8 cellular contexts compared by ENCODE assay signal in the genomic region with DNA sequence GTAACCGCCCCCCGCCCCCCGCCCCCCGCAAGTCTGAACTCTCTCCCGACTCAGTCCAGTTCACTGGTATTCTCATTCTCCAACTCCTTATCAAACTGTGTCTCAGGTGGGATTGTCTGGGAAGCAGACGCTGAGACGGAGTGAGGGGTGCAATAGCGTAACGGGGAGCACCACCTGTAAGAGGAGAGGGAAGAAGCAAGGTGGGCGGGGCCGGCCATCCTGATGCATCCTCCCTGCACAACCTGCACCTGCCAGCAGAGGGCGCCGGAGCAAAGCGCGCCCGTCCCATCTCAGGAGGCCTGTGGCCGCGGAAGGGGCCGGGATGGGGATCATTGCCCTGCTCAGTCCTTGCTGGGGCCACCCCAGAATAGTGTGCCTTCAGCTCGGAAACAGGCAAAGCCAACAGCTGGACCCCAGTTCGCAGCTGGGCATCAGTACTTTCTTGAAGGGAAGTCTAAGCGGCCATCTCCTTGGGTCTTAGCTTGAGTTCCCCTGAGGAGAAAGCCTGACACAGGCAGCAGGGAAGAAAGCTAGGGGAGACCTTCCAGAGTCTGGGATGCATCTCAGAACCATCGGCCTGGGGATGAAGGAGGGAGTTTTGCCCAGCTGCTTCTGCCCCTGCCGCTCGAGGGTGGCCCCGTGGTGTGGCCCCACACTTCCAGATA.
DNase-seq lines count a peak whose midpoint lies in the region; ATAC-seq and TF ChIP-seq lines count a peak whose summit lies in the region.

No MANE protein-coding gene starts in this region.

- intact Hi-C loops in CD14-positive monocyte (cut with micrococcal nuclease) (no loop called here), mammary epithelial cell (cut with micrococcal nuclease) (loop anchor here (5.0 kb wide), 1 partner anchor 735 kb away; no protein-coding TSS in a partner anchor)

- CTCF ChIA-PET in mammary epithelial cell (lab: Charles Lee; ENCODE audit: low non-redundant PET), result interaction anchor here (0.5 kb wide), 1 partner anchor 233 kb away, joined by 3 read pairs; no protein-coding TSS in a partner anchor

- ATAC-seq in GM19467 (IDR thresholded peaks at IDR 0.05; ENCODE audit: unreplicated experiment), result peak; percentile 52

- H3K4me1 ChIP-seq in MM.1S (ENCODE audit: low read length) (no peaks in the 10 kb centered on the region), mammary epithelial cell (ENCODE audit: insufficient read depth, low read length) (peaks cover 7% of the 10 kb centered on the region), liver (ENCODE audit: control insufficient read depth in 4 of 4, insufficient read depth in 4 of 4, low read length in 3 of 4) (no peaks in the 10 kb centered on the region)

- H3F3A ChIP-seq in MM.1S (ENCODE audit: insufficient read depth, low read length), result no peaks in the 10 kb centered on the region

- peaks cover 36 to 43% (median 39%) of the 10 kb centered on the region in 3 donors for H3K27me3 Mint-ChIP-seq in CD14-positive monocyte (ENCODE audit: low read depth in 3 of 3)

- no peaks in the 10 kb centered on the region for H3K36me3 Mint-ChIP-seq in CD14-positive monocyte

- no TSS peak for BruUV-seq in mammary epithelial cell (replicated peaks; lab: Mats Ljungman, UMichigan)

- H3K4me3 Mint-ChIP-seq in CD14-positive monocyte, result peak overlapping the region in 1 of 2 donors; percentile 50

- H3K4me1 Mint-ChIP-seq in CD14-positive monocyte, result peaks cover 2% of the 10 kb centered on the region

- TF ChIP-seq CTCF in CD14-positive monocyte (IDR thresholded peaks at IDR 0.05) (peak; percentile 95), MM.1S (IDR thresholded peaks at IDR 0.05; ENCODE audit: low read length) (peak; percentile 95), VCaP (conservative IDR thresholded peaks at IDR 0.05) (peak; percentile 90), mammary epithelial cell (conservative IDR thresholded peaks at IDR 0.05 in 1 of 2, IDR thresholded peaks at IDR 0.05 in 1 of 2; ENCODE audit: extremely low read depth in 1 of 2, insufficient read depth in 1 of 2, low read depth in 1 of 2, low read length in 2 of 2) (peak; percentile 96 to 97), liver (IDR thresholded peaks at IDR 0.05; ENCODE audit: low read depth, low read length, missing input control) (peak; percentile 81)

- H3K9me3 ChIP-seq in MM.1S (replicated peaks; ENCODE audit: insufficient read depth, low read length), result no peaks in the 10 kb centered on the region
- H3K9me3 ChIP-seq in mammary epithelial cell (replicated peaks; ENCODE audit: insufficient read depth, low read length), result no peaks in the 10 kb centered on the region
- no peaks in the 10 kb centered on the region for H3K9me3 ChIP-seq in liver (ENCODE audit: control insufficient read depth in 4 of 4, low read length in 3 of 4)

- peak overlapping the region; percentile 34; the same call in 1 of the 2 replicates for H3K4me2 ChIP-seq in MM.1S (ENCODE audit: low read depth, low read length)
- H3K4me2 ChIP-seq in mammary epithelial cell (ENCODE audit: insufficient read depth, low read depth, low read length), result peak overlapping the region; percentile 42

- 18% methylated on average over 15 of the region's 26 CpGs for WGBS in mammary epithelial cell (ENCODE audit: low coverage, missing lambda C conversion rate)
- WGBS in liver, result 34% methylated on average over 26 of the region's 26 CpGs

- H2AFZ ChIP-seq in MM.1S (ENCODE audit: low read length) (no peak overlapping the region), mammary epithelial cell (ENCODE audit: low read depth, low read length) (no peak overlapping the region)

- H3K9me2 ChIP-seq in MM.1S (replicated peaks; ENCODE audit: insufficient read depth, low read length), result no peaks in the 10 kb centered on the region

- dilution Hi-C loops in mammary epithelial cell (cut with HindIII; ENCODE audit: low sequenced_read_pairs), result loop anchor here (25.0 kb wide), 1 partner anchor 235 kb away; no protein-coding TSS in a partner anchor

- H3K27ac ChIP-seq in MM.1S (ENCODE audit: low read length) (no peak overlapping the region), VCaP (no peak overlapping the region), mammary epithelial cell (ENCODE audit: insufficient read depth, low read depth, low read length) (no peak overlapping the region), liver (ENCODE audit: low read depth in 1 of 2, low read length in 2 of 2) (no peak overlapping the region)

- peak; percentile 64 for DNase-seq in CD14-positive monocyte (ENCODE audit: low spot score)
- DNase-seq in MM.1S, result peak; percentile 45
- DNase-seq in mammary epithelial cell, result peak; percentile 56
- peak; percentile 12 to 26 for DNase-seq in stimulated activated CD8-positive, alpha-beta memory T cell treated with anti-CD3 and anti-CD28 coated beads, Interleukin-2, amount 100 ng/mL, for 1 hour (ENCODE audit: low read depth in 2 of 2)
- no peak for DNase-seq in pons (ENCODE audit: low spot score)

- TF ChIP-seq RAD21 in liver (IDR thresholded peaks at IDR 0.05), result peak; percentile 32 to 70

- H4K20me1 ChIP-seq in MM.1S (ENCODE audit: insufficient read depth, low read length), result no peaks in the 10 kb centered on the region
- no peaks in the 10 kb centered on the region for H4K20me1 ChIP-seq in mammary epithelial cell (ENCODE audit: insufficient read depth, low read length)

- H3K79me2 ChIP-seq in MM.1S (ENCODE audit: low read length) (no peaks in the 10 kb centered on the region), mammary epithelial cell (ENCODE audit: insufficient read depth, low read length) (no peaks in the 10 kb centered on the region)

- H3K27me3 ChIP-seq in MM.1S (replicated peaks; ENCODE audit: insufficient read depth, low read length), result peaks cover 28% of the 10 kb centered on the region
- H3K27me3 ChIP-seq in mammary epithelial cell (ENCODE audit: insufficient read depth, low read length), result no peaks in the 10 kb centered on the region
- peaks cover 0 to 19% (median under 1%) of the 10 kb centered on the region in 4 donors for H3K27me3 ChIP-seq in liver (ENCODE audit: control insufficient read depth in 4 of 4, insufficient read depth in 4 of 4, low read length in 3 of 4)

- H3K9ac ChIP-seq in MM.1S (ENCODE audit: low read length) (no peak overlapping the region), mammary epithelial cell (ENCODE audit: insufficient read depth, low read length) (no peak overlapping the region), liver (ENCODE audit: low read depth in 1 of 2, low read length in 2 of 2) (no peak overlapping the region)

- H3K36me3 ChIP-seq in MM.1S (replicated peaks; ENCODE audit: insufficient read depth, low read length) (no peaks in the 10 kb centered on the region), mammary epithelial cell (ENCODE audit: insufficient read depth, low read length) (no peaks in the 10 kb centered on the region), liver (ENCODE audit: control insufficient read depth in 4 of 4, insufficient read depth in 3 of 4, low read depth in 1 of 4, low read length in 3 of 4) (no peaks in the 10 kb centered on the region)

- no peaks in the 10 kb centered on the region for H3K9me3 Mint-ChIP-seq in CD14-positive monocyte

- H3K27ac Mint-ChIP-seq in CD14-positive monocyte, result no peak overlapping the region

- H3K4me3 ChIP-seq in MM.1S (ENCODE audit: low read length) (no peak overlapping the region), mammary epithelial cell (replicated peaks in 1 of 3; ENCODE audit: insufficient read depth in 1 of 3, low read depth in 2 of 3, low read length in 3 of 3) (no peak overlapping the region), liver (ENCODE audit: low read depth in 1 of 3, low read length in 3 of 3) (no peak overlapping the region)

- in situ Hi-C loops in mammary epithelial cell (cut with MboI; ENCODE audit: low sequenced_read_pairs in 2 of 2), result loop anchor here (5.0 to 25.0 kb wide), 2 partner anchors 385 to 635 kb away; no protein-coding TSS in a partner anchor

TF ChIP-seq in liver, 16 proteins besides CTCF, POLR2A, EP300 and RAD21:
- TF ChIP-seq, protein P1, sequence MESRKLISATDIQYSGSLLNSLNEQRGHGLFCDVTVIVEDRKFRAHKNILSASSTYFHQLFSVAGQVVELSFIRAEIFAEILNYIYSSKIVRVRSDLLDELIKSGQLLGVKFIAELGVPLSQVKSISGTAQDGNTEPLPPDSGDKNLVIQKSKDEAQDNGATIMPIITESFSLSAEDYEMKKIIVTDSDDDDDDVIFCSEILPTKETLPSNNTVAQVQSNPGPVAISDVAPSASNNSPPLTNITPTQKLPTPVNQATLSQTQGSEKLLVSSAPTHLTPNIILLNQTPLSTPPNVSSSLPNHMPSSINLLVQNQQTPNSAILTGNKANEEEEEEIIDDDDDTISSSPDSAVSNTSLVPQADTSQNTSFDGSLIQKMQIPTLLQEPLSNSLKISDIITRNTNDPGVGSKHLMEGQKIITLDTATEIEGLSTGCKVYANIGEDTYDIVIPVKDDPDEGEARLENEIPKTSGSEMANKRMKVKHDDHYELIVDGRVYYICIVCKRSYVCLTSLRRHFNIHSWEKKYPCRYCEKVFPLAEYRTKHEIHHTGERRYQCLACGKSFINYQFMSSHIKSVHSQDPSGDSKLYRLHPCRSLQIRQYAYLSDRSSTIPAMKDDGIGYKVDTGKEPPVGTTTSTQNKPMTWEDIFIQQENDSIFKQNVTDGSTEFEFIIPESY (IDR thresholded peaks at IDR 0.05), result no peak
- TF ChIP-seq HNF4G (IDR thresholded peaks at IDR 0.05) (no peak), HNF4A (conservative IDR thresholded peaks at IDR 0.05) (no peak), RXRA (IDR thresholded peaks at IDR 0.05) (no peak)
- TF ChIP-seq, protein P2, sequence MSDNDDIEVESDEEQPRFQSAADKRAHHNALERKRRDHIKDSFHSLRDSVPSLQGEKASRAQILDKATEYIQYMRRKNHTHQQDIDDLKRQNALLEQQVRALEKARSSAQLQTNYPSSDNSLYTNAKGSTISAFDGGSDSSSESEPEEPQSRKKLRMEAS (IDR thresholded peaks at IDR 0.05), result no peak
TF ChIP-seq in liver: peak in this region for 0.
